Comparison of ENCODE assay signal across 8 cellular contexts in the genomic region with DNA sequence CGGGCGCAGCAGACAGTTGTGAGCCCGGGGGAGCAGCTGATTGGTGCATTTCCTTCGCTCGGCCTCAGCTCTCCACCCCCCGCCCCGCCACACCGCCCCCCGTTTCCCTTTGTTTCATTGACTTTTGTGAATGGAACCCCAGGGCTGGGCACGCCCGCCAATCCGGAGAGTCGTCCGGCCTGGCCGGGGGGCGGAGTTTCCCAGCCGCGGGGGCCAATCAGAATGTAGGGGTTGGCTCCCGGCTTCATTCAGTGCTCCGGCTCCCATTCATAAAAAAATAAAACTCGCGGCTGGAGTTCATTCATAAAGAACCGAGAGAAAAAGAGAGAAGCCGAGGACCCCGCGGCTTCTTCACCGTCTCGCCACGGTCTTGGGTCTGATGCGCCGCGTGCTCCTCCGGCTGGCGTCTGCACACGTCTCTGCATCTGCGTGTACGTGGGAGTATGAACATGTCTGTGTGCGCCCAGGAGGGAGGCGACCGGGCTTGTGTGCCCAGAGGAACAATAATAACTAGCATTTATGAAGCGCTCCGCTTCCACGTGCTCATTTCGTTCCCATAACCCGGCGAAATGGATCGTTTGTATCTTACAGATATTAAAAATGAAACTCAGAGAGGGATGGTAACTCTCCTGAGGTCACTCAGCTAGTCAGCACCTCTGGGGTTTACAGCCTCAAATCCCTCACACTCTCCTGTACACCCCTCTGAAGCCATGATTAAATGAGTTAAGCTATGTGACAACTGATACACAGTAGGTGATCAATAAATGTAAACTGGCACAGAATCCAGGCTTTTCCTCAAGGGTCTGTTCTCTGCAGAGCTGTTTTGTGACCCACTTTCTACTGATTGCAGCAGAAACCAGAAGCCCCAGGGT. TPM values are rescaled to one million over a fixed set of nuclear protein-coding genes. Genes with fewer than 3 reads are reported as not detected.
A peak's percentile ranks its signal among the peaks of the same experiment; 100 is the strongest.
DNase-seq lines count a peak whose midpoint lies in the region; TF ChIP-seq lines count a peak whose summit lies in the region.

ETV4 (minus strand) TSS at position 24 of the 872 bp plus-strand sequence. CDS start 723 bp downstream, outside the sequence.

- TF ChIP-seq POLR2A in stomach (IDR thresholded peaks at IDR 0.05): no peak

- no peak within 1 kb of the TSS for H2AFZ ChIP-seq in neuron (ENCODE audit: low read depth, low read length)

- H3K27ac ChIP-seq in SJSA1 (peak within 1 kb of the TSS; percentile 49), stomach (peak within 1 kb of the TSS in 4 of 5 donors; percentile 25 to 56 (median 40))

- H3K36me3 ChIP-seq in SJSA1: no peaks in the 10 kb centered on the region
- no peaks in the 10 kb centered on the region for H3K36me3 ChIP-seq in neuron (ENCODE audit: insufficient read depth, low read length)
- no peaks in the 10 kb centered on the region for H3K36me3 ChIP-seq in stomach

- DNase-seq in DMS53 treated with DMSO at 0.1 percent for 48 hours (lab: John Stamatoyannopoulos, UW; ENCODE audit: unreplicated experiment) (peak; percentile 92), H4 (ENCODE audit: low spot score) (peak; percentile 86), M059J (ENCODE audit: low read depth) (peak; percentile 93), SJSA1 (ENCODE audit: low read depth in 1 of 2, low spot score in 2 of 2) (peak; percentile 93 to 97), foreskin melanocyte (peak; percentile 90), stomach (peak; percentile 89)
- peak; percentile 65 to 86 (median 74) for DNase-seq in activated naive CD4-positive, alpha-beta T cell (lab: John Stamatoyannopoulos, UW)

- intact Hi-C loops in stomach (cut with DNase I; ENCODE audit: low total_unique reads): no loop called here

- H3K27me3 ChIP-seq in SJSA1 (replicated peaks) (no peaks in the 10 kb centered on the region), neuron (ENCODE audit: insufficient read depth, low read length) (peaks cover 25% of the 10 kb centered on the region), stomach (peaks cover 0 to 92% (median 29%) of the 10 kb centered on the region in 3 donors)

- peak within 1 kb of the TSS; percentile 49 for H3K4me3 ChIP-seq in SJSA1
- peak within 1 kb of the TSS; percentile 34 for H3K4me3 ChIP-seq in neuron (ENCODE audit: low read length)
- H3K4me3 ChIP-seq in stomach: peak within 1 kb of the TSS; percentile 45 to 62 (median 57)

- no peak for TF ChIP-seq CTCF in stomach (IDR thresholded peaks at IDR 0.05)

- H3K9me3 ChIP-seq in SJSA1 (replicated peaks) (no peaks in the 10 kb centered on the region), neuron (ENCODE audit: low read length) (no peaks in the 10 kb centered on the region), stomach (no peaks in the 10 kb centered on the region)

- TF ChIP-seq EP300 in stomach (IDR thresholded peaks at IDR 0.05): no peak

- H3K4me1 ChIP-seq in SJSA1 (replicated peaks): peaks cover 35% of the 10 kb centered on the region
- peaks cover 37% of the 10 kb centered on the region for H3K4me1 ChIP-seq in neuron (ENCODE audit: insufficient read depth, low read length)
- peaks cover 25 to 35% (median 33%) of the 10 kb centered on the region in 4 donors for H3K4me1 ChIP-seq in stomach

- WGBS in stomach, 5 donors: 0 to 1% (median 1%) methylated on average over 42 to 47 of the region's 47 CpGs

RNA-seq across cellular contexts. Expression of gene ETV4, which starts in this region (rescaled TPM):
- 8.1 and 8.9 TPM in 2 replicates for total RNA-seq in H4 (2014; rRNA removed; shearing (Covaris generic))
- total RNA-seq in M059J (2014; rRNA removed; shearing (Covaris generic)): 4.2 and 6.9 TPM in 2 replicates
- total RNA-seq in SJSA1 (2014; rRNA removed; shearing (Covaris generic)): 7.2 and 16.8 TPM in 2 replicates
- total RNA-seq in stomach: 1 to 10 TPM in 2 of 5 donors, under 1 TPM in 2, not detected in 1; 0.58 to 3.1 (median 1.0) TPM
- 1 to 10 TPM in 2 of 3 donors, not detected in 1; 1.6 to 4.4 TPM for polyA plus RNA-seq in stomach

Comparison
In these comparisons a context has a peak if more than half of its experiments do, and no peak if none do; other contexts are left out.
1. Peak in every context shown above with its lines: DNase-seq, H3K4me3 ChIP-seq and H3K27ac ChIP-seq.